ENCODE assay signal across 23 cellular contexts in genomic region chr13:61500176-61500575, GRCh38.
"Had no signal": no experiment of that assay in that cellular context is flagged by ENCODE, and none has a peak within 500 bp of the region (broad histone marks: within the 10 kb centered on the region; RNA-seq: fewer than 3 reads in every experiment).

No MANE protein-coding gene starts in this region.

- H3K4me1 ChIP-seq: esophagus squamous epithelium, gastrocnemius medialis, heart right ventricle, left lung, lower lobe of right lung had no signal

- H3K27ac ChIP-seq: coronary artery, dorsolateral prefrontal cortex, epithelial cell of prostate, esophagus squamous epithelium, gastrocnemius medialis, heart right ventricle, left lung, lower lobe of right lung had no signal

- H3K27me3 Mint-ChIP-seq: memory B cell, naive B cell had no signal

- DNase-seq: dermis blood vessel endothelial cell; dorsolateral prefrontal cortex; effector CD4-positive, alpha-beta T cell; effector memory CD4-positive, alpha-beta T cell; erythroblast; esophagus squamous epithelium; foreskin fibroblast; foreskin melanocyte; gastrocnemius medialis; glutamatergic neuron; heart right ventricle; hippocampal formation; left cardiac atrium; left lung; left ventricle myocardium superior; lower lobe of right lung; mucosa of descending colon; naive B cell had no signal

- H3K9me3 Mint-ChIP-seq: memory B cell, mesothelial cell of epicardium had no signal

- H3K4me3 ChIP-seq: coronary artery, dorsolateral prefrontal cortex, esophagus squamous epithelium, gastrocnemius medialis, heart right ventricle, left lung, lower lobe of right lung, mucosa of descending colon had no signal

- H3K9me3 ChIP-seq: esophagus squamous epithelium, gastrocnemius medialis, heart right ventricle, left lung, lower lobe of right lung, mucosa of descending colon had no signal

- ATAC-seq: esophagus mucosa, gastrocnemius medialis, heart right ventricle, left cardiac atrium, left lung, left ventricle myocardium superior, lower lobe of right lung, mucosa of descending colon had no signal

- H3K27ac Mint-ChIP-seq: memory B cell, mesothelial cell of epicardium, naive B cell had no signal

- H3K36me3 ChIP-seq: esophagus squamous epithelium, gastrocnemius medialis, heart right ventricle, left lung, lower lobe of right lung had no signal

- H3K27me3 ChIP-seq: dorsolateral prefrontal cortex, esophagus squamous epithelium, gastrocnemius medialis, heart right ventricle, left lung had no signal

- H3K36me3 Mint-ChIP-seq: memory B cell, mesothelial cell of epicardium, naive B cell had no signal

- H3K4me3 Mint-ChIP-seq: memory B cell, mesothelial cell of epicardium, naive B cell had no signal

- H3K4me1 Mint-ChIP-seq: memory B cell, naive B cell had no signal
